ENCODE assay signal across 9 cellular contexts in genomic region chr14:66624319-66624937, GRCh38.
DNase-seq lines count a peak whose midpoint lies in the region; ATAC-seq, FAIRE-seq and TF ChIP-seq lines count a peak whose summit lies in the region.
"Had no signal": no experiment of that assay in that cellular context is flagged by ENCODE, and none has a peak within 500 bp of the region (broad histone marks: within the 10 kb centered on the region; RNA-seq: fewer than 3 reads in every experiment).

No MANE protein-coding gene starts in this region.

- no peak overlapping the region for H3K4me3 ChIP-seq in breast epithelium
- H3K4me3 ChIP-seq in kidney (ENCODE audit: low read length in 2 of 2) = no peak overlapping the region

- DNase-seq in Right ventricle myocardium inferior (ENCODE audit: missing footprints) (no peak), cardiac septum (ENCODE audit: low spot score) (no peak), HK-2 (ENCODE audit: unreplicated experiment) (peak; percentile 2), RPMI7951 (ENCODE audit: low read depth) (peak; percentile 53), breast epithelium (ENCODE audit: low spot score in 2 of 2) (no peak), kidney (no peak)
- peak; percentile 14 to 18 for DNase-seq in stimulated activated CD4-positive, alpha-beta T cell treated with anti-CD3 and anti-CD28 coated beads, Interleukin-4, amount 100 ng/mL, for 48 hours (ENCODE audit: low read depth in 2 of 2)

- H3K36me3 ChIP-seq in breast epithelium (no peaks in the 10 kb centered on the region), kidney (ENCODE audit: control insufficient read depth in 1 of 2, insufficient read depth in 2 of 2, low read length in 2 of 2) (no peaks in the 10 kb centered on the region)

- ATAC-seq in Right ventricle myocardium inferior (peak; percentile 92), HG02970 (IDR thresholded peaks at IDR 0.05; ENCODE audit: low FRiP score, unreplicated experiment) (no peak)

- H3K9me3 ChIP-seq in breast epithelium (no peaks in the 10 kb centered on the region), kidney (ENCODE audit: control insufficient read depth in 1 of 2, low read length in 2 of 2) (no peaks in the 10 kb centered on the region)

- TF ChIP-seq CTCF in breast epithelium (IDR thresholded peaks at IDR 0.05) = peak in 2 of 3 donors; percentile 30 to 60
- peak; percentile 64 for TF ChIP-seq CTCF in kidney (IDR thresholded peaks at IDR 0.05; ENCODE audit: borderline replicate concordance, extremely low read depth, insufficient read depth)

- H3K4me1 ChIP-seq in breast epithelium (no peaks in the 10 kb centered on the region), kidney (ENCODE audit: control insufficient read depth in 1 of 2, insufficient read depth in 1 of 2, low read depth in 1 of 2, low read length in 2 of 2) (peaks cover 2 to 4% of the 10 kb centered on the region in 2 donors)

- H3K27me3 ChIP-seq in breast epithelium = no peaks in the 10 kb centered on the region

- peak; percentile 61 for FAIRE-seq in kidney (lab: Jason Lieb, UNC)
- FAIRE-seq: endometrium had no signal

- intact Hi-C loops in Right ventricle myocardium inferior (cut with DNase I) (loop anchor here (2.0 to 10.0 kb wide), 2 partner anchors 38 to 120 kb away; no protein-coding TSS in a partner anchor), cardiac septum (cut with DNase I) (no loop called here), breast epithelium (cut with DNase I; ENCODE audit: low total_unique reads) (no loop called here), kidney (cut with DNase I) (no loop called here)

- H3K27ac ChIP-seq in breast epithelium = no peak overlapping the region
- no peak overlapping the region for H3K27ac ChIP-seq in kidney (ENCODE audit: low read depth in 2 of 2, low read length in 2 of 2)

- no peak for TF ChIP-seq POLR2A in breast epithelium (IDR thresholded peaks at IDR 0.05)

- H3K9ac ChIP-seq in kidney (ENCODE audit: low read length in 2 of 2) = no peak overlapping the region

Comparison
In these comparisons a context has a peak if more than half of its experiments do, and no peak if none do; other contexts are left out.
1. DNase-seq: peak in HK-2 (single experiment), RPMI7951 (single experiment) and stimulated activated CD4-positive, alpha-beta T cell treated with anti-CD3 and anti-CD28 coated beads, Interleukin-4, amount 100 ng/mL, for 48 hours (2 of 2); none in Right ventricle myocardium inferior (single experiment), cardiac septum (single experiment), breast epithelium (0 of 2) and kidney (single experiment).